8 cellular contexts compared by ENCODE assay signal in the genomic region with DNA sequence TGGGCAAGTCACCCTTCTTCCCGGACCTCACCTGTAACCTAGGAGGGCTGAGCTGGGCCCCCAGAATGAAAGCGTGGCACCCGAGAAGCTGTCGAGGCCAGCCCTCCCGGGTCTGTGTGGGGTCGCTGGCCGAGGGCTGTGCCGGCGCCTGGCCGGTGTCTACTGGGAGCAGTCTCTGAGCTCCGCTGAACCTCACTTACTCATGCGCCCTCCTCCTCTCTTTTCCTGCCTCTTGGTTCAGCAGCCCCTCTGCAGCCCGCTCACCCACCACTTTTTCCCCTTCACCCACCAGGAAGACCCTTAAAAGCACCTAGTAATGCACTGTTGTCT. TPM values are rescaled to one million over a fixed set of nuclear protein-coding genes. Genes with fewer than 3 reads are reported as not detected.
DNase-seq lines count a peak whose midpoint lies in the region; ATAC-seq and TF ChIP-seq lines count a peak whose summit lies in the region.

No MANE protein-coding gene starts in this region.

- no peaks in the 10 kb centered on the region for H4K20me1 ChIP-seq in hepatocyte (ENCODE audit: insufficient read depth, poor library complexity, severe bottlenecking)

- H3K9me3 ChIP-seq in hepatocyte (ENCODE audit: low read depth) = no peaks in the 10 kb centered on the region

- no peaks in the 10 kb centered on the region for H3K9me3 Mint-ChIP-seq in activated CD8-positive, alpha-beta T cell treated with anti-CD3 and anti-CD28 coated beads, Interleukin-2, amount 10 ng/mL, durations not matched to agents 7 days and 5 days (ENCODE audit: insufficient read depth)

- no peaks in the 10 kb centered on the region for H3K79me2 ChIP-seq in hepatocyte

- H3K4me3 Mint-ChIP-seq in activated CD8-positive, alpha-beta T cell treated with anti-CD3 and anti-CD28 coated beads, Interleukin-2, amount 10 ng/mL, durations not matched to agents 7 days and 5 days = peak overlapping the region; percentile 77

- H3K36me3 Mint-ChIP-seq in activated CD8-positive, alpha-beta T cell treated with anti-CD3 and anti-CD28 coated beads, Interleukin-2, amount 10 ng/mL, durations not matched to agents 7 days and 5 days (ENCODE audit: low read depth) = no peaks in the 10 kb centered on the region

- ATAC-seq in GM18909 (IDR thresholded peaks at IDR 0.05; ENCODE audit: poor library complexity, unreplicated experiment) (peak; percentile 29), HG02973 (IDR thresholded peaks at IDR 0.05; ENCODE audit: unreplicated experiment) (peak; percentile 12), HG03159 (IDR thresholded peaks at IDR 0.05; ENCODE audit: unreplicated experiment) (no peak)
- peak; percentile 45 for ATAC-seq in activated CD8-positive, alpha-beta T cell treated with anti-CD3 and anti-CD28 coated beads, Interleukin-2, amount 10 ng/mL, durations not matched to agents 7 days and 5 days

- H3K27ac ChIP-seq in hepatocyte (no peak overlapping the region), skin epidermis (peak overlapping the region in 11 of 21 experiments; percentile 12 to 75 (median 40))

- no peak for TF ChIP-seq CTCF in hepatocyte (IDR thresholded peaks at IDR 0.05; ENCODE audit: poor library complexity)

- no peaks in the 10 kb centered on the region for H3K36me3 ChIP-seq in hepatocyte (replicated peaks; ENCODE audit: insufficient read depth, low read depth)

- no peak overlapping the region for H3K27ac Mint-ChIP-seq in activated CD8-positive, alpha-beta T cell treated with anti-CD3 and anti-CD28 coated beads, Interleukin-2, amount 10 ng/mL, durations not matched to agents 7 days and 5 days

- H3K4me3 ChIP-seq in hepatocyte (peak overlapping the region; percentile 20), skin epidermis (peak overlapping the region; percentile 60 to 79 (median 65))

- no peaks in the 10 kb centered on the region for H3K9me2 ChIP-seq in hepatocyte (replicated peaks; ENCODE audit: insufficient read depth)

- H3K27me3 Mint-ChIP-seq in activated CD8-positive, alpha-beta T cell treated with anti-CD3 and anti-CD28 coated beads, Interleukin-2, amount 10 ng/mL, durations not matched to agents 7 days and 5 days (ENCODE audit: low read depth) = peaks cover 11% of the 10 kb centered on the region

- peak overlapping the region; percentile 34 for H2AFZ ChIP-seq in hepatocyte

- H3K4me1 ChIP-seq in hepatocyte (ENCODE audit: insufficient read depth) = no peaks in the 10 kb centered on the region

- H3K4me2 ChIP-seq in hepatocyte = peak overlapping the region; percentile 83

- DNase-seq in activated CD8-positive, alpha-beta T cell treated with anti-CD3 and anti-CD28 coated beads, Interleukin-2, amount 10 ng/mL, durations not matched to agents 7 days and 5 days = peak; percentile 33
- DNase-seq in hepatocyte (ENCODE audit: low spot score) (no peak), RPMI8226 (no peak), GM19238 (ENCODE audit: insufficient read length, low spot score) (no peak)

- H3K4me1 Mint-ChIP-seq in activated CD8-positive, alpha-beta T cell treated with anti-CD3 and anti-CD28 coated beads, Interleukin-2, amount 10 ng/mL, durations not matched to agents 7 days and 5 days (ENCODE audit: low read depth) = peaks cover 22% of the 10 kb centered on the region

- under 1% methylated on average over 13 of the region's 13 CpGs for WGBS in hepatocyte (ENCODE audit: low lambda C conversion rate, missing lambda C conversion rate)

- no peaks in the 10 kb centered on the region for H3K27me3 ChIP-seq in hepatocyte

- CTCF ChIA-PET in activated CD8-positive, alpha-beta T cell treated with anti-CD3 and anti-CD28 coated beads, Interleukin-2, amount 10 ng/mL, durations not matched to agents 7 days and 5 days (lab: Charles Lee) = interaction anchor here (0.6 kb wide), 1 partner anchor 191 kb away, joined by 3 read pairs; no protein-coding TSS in a partner anchor

- POLR2A ChIA-PET in activated CD8-positive, alpha-beta T cell treated with anti-CD3 and anti-CD28 coated beads, Interleukin-2, amount 10 ng/mL, durations not matched to agents 7 days and 5 days (lab: Charles Lee) = interaction anchor here (2.2 kb wide), 1 partner anchor 33 kb away, joined by 8 read pairs; a partner anchor contains a TSS

RNA-seq across cellular contexts. Expression of a gene that starts 0.4 kb away (rescaled TPM):
- 1 to 10 TPM; 1.1 to 1.5 TPM for total RNA-seq in activated CD8-positive, alpha-beta T cell treated with anti-CD3 and anti-CD28 coated beads, Interleukin-2, amount 10 ng/mL, durations not matched to agents 7 days and 5 days
- 1.7 and 3.6 TPM in 2 replicates for total RNA-seq in hepatocyte
- polyA plus RNA-seq in hepatocyte = 1.6 and 2.8 TPM in 2 replicates

RNA-seq across cellular contexts. Expression of a gene that starts 32.4 kb away (rescaled TPM):
- total RNA-seq in activated CD8-positive, alpha-beta T cell treated with anti-CD3 and anti-CD28 coated beads, Interleukin-2, amount 10 ng/mL, durations not matched to agents 7 days and 5 days = 100 to 1,000 TPM; 252 to 260 TPM
- total RNA-seq in hepatocyte = 232 and 250 TPM in 2 replicates
- 215 and 235 TPM in 2 replicates for polyA plus RNA-seq in hepatocyte

RNA-seq across cellular contexts. Expression of a gene that starts 57.5 kb away (rescaled TPM):
- total RNA-seq in activated CD8-positive, alpha-beta T cell treated with anti-CD3 and anti-CD28 coated beads, Interleukin-2, amount 10 ng/mL, durations not matched to agents 7 days and 5 days = 1 to 10 TPM; 2.1 to 2.7 TPM
- total RNA-seq in hepatocyte = 1.9 and 3.1 TPM in 2 replicates
- polyA plus RNA-seq in hepatocyte = 1.1 and 1.5 TPM in 2 replicates
